In the genomic region with DNA sequence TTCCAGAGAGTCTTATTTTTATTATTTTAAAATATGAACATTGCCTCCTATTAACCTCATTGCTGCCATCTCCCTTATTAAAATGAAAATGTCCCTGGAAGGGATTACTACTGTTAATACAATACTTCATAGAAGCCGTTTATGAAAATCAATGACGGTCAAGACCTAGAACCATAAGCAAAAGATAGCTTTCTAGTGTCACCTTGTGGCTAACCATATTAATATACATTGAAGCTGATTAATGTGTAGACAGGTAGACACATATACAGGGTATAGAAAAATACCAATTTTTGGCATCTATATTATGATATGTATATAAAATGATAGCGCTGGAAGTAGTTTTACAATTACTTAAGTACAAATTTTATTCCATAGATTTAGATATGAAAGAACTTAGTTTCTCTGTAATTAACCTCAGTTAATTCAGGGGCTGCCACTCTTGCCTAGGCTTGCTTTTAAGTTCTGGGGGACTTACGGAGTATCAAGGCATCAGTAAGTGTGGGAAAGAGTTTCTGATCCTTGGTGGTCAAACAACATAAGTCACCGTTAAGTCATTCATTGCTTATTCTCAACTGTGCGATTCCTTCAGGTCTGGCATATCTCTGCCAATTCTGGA, we compare ENCODE assay signal across 2 cellular contexts.
TF ChIP-seq lines count a peak whose summit lies in the region.

No MANE protein-coding gene starts in this region.

TF ChIP-seq in endothelial cell of umbilical vein, 7 proteins besides CTCF, POLR2A, EP300 and RAD21 (continued from another document):
- TF ChIP-seq FOS (IDR thresholded peaks at IDR 0.05; ENCODE audit: borderline replicate concordance, insufficient read depth, low read length): no peak
- TF ChIP-seq, protein P1, sequence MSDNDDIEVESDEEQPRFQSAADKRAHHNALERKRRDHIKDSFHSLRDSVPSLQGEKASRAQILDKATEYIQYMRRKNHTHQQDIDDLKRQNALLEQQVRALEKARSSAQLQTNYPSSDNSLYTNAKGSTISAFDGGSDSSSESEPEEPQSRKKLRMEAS (IDR thresholded peaks at IDR 0.05; ENCODE audit: insufficient read depth, insufficient read length): no peak
- TF ChIP-seq JUN (IDR thresholded peaks at IDR 0.05; ENCODE audit: borderline replicate concordance, insufficient read depth, insufficient read length, low read depth): no peak
- TF ChIP-seq POLR2AphosphoS5 (IDR thresholded peaks at IDR 0.05; ENCODE audit: insufficient read depth, low read depth, low read length): no peak
- no peak for TF ChIP-seq GATA2 (IDR thresholded peaks at IDR 0.05; ENCODE audit: insufficient read depth, insufficient read length, low read depth, low read length)

TF ChIP-seq in GM12891, 5 proteins besides CTCF, POLR2A, EP300 and RAD21 (continued from another document):
- no peak for TF ChIP-seq POU2F2 (IDR thresholded peaks at IDR 0.05; ENCODE audit: low read depth, low read length)
- no peak for TF ChIP-seq PAX5 (IDR thresholded peaks at IDR 0.05; ENCODE audit: insufficient read depth, low read length, severe bottlenecking)
- TF ChIP-seq SPI1 (IDR thresholded peaks at IDR 0.05; ENCODE audit: low read depth, low read length): no peak
